In the genomic region with DNA sequence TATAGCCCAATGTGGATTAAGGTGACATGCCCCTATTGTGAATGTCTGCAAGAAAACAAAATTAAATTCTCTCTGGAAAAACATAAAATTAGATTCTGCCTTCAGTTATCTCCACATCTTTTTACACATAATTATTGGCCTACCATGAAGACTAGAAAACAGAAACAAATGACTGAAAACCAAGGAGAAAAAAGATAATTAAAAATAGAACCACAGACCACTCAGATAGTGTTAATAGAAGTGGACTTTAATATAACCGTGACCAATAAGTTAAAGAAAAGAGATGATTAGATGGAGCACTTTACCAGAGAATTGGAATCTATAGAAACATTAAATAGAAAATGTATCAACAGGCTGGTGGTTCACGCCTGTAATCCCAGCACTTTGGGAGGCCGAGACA, we compare ENCODE assay signal across 4 cellular contexts.
"Had no signal": no experiment of that assay in that cellular context is flagged by ENCODE, and none has a peak within 500 bp of the region (broad histone marks: within the 10 kb centered on the region; RNA-seq: fewer than 3 reads in every experiment).

No MANE protein-coding gene starts in this region.

- H3K27ac ChIP-seq: HL-60, KMS-11 had no signal

- ATAC-seq: HepG2, K562 had no signal

- H3K4me3 ChIP-seq: K562 had no signal
